In the genomic region with DNA sequence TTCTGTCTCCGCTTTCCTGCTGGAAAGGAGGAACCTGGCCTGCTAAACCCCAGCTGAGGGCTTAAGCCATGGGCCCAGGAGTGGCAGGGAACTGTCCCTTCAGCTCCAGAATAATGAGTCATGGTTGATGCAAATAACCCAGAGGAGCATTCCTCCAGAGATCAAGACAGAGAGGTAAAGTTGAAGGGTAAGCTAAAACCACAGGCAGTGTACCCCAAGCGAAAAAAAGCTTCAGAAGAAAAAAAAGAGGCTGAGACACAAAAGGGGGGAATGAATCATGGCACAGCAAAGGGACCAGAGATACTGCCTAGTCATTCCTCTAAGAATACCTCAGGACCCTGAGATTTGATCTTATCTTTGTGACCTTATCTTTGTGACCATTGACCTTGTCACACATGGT, we compare ENCODE assay signal across 17 cellular contexts.
DNase-seq lines count a peak whose midpoint lies in the region; ATAC-seq and TF ChIP-seq lines count a peak whose summit lies in the region.
"Had no signal": no experiment of that assay in that cellular context is flagged by ENCODE, and none has a peak within 500 bp of the region (broad histone marks: within the 10 kb centered on the region; RNA-seq: fewer than 3 reads in every experiment).

No MANE protein-coding gene starts in this region.

- TF ChIP-seq CTCF in Caco-2 (IDR thresholded peaks at IDR 0.05; ENCODE audit: insufficient read depth in 1 of 2, low read depth in 1 of 2, low read length in 1 of 2, severe bottlenecking in 1 of 2, unreplicated experiment in 1 of 2), result no peak

- H3K27ac Mint-ChIP-seq in Caco-2 (ENCODE audit: unreplicated experiment), result peak overlapping the region; percentile 14
- H3K27ac Mint-ChIP-seq: CD4-positive, alpha-beta T cell had no signal

- H3K4me3 Mint-ChIP-seq in Caco-2 (ENCODE audit: unreplicated experiment), result peak overlapping the region; percentile 1
- H3K4me3 Mint-ChIP-seq: CD4-positive, alpha-beta T cell had no signal

- H3K36me3 Mint-ChIP-seq in Caco-2 (ENCODE audit: insufficient read depth, unreplicated experiment), result peaks cover 11% of the 10 kb centered on the region

- H3K4me1 Mint-ChIP-seq in Caco-2 (ENCODE audit: low read depth, unreplicated experiment), result peaks cover 40% of the 10 kb centered on the region

- CTCF ChIA-PET in Caco-2 (lab: Charles Lee), result no interaction called here

- H3K27me3 ChIP-seq in Caco-2 (replicated peaks; ENCODE audit: control insufficient read depth, insufficient read depth, low read length), result no peaks in the 10 kb centered on the region
- H3K27me3 ChIP-seq: BE2C, Peyer's patch had no signal

- intact Hi-C loops in Caco-2 (cut with micrococcal nuclease; ENCODE audit: unreplicated experiment), result loop anchor here (2.0 to 5.0 kb wide), 2 partner anchors 47 to 318 kb away; no protein-coding TSS in a partner anchor

- peaks cover 13% of the 10 kb centered on the region for H3K9me3 Mint-ChIP-seq in Caco-2 (ENCODE audit: unreplicated experiment)
- H3K9me3 Mint-ChIP-seq: CD4-positive, alpha-beta T cell had no signal

- no peak for ATAC-seq in HG03457 (IDR thresholded peaks at IDR 0.05; ENCODE audit: unreplicated experiment)
- no peak for ATAC-seq in HG03520 (IDR thresholded peaks at IDR 0.05; ENCODE audit: unreplicated experiment)

- H3K27me3 Mint-ChIP-seq in Caco-2 (ENCODE audit: insufficient read depth, unreplicated experiment), result no peaks in the 10 kb centered on the region
- H3K27me3 Mint-ChIP-seq: CD4-positive, alpha-beta T cell had no signal

- DNase-seq in Caco-2 (peak in 1 of 2 experiments; percentile 30), HT1080 (ENCODE audit: low read depth) (peak; percentile 42), RPMI7951 (ENCODE audit: low read depth) (peak; percentile 7), iPS-NIHi11 (ENCODE audit: low spot score) (peak; percentile 21), superior temporal gyrus (ENCODE audit: extremely low spot score) (no peak), SIG-M5 treated with dmso at 0.1 percent for 504 hours (lab: John Stamatoyannopoulos, UW; ENCODE audit: unreplicated experiment) (no peak)
- DNase-seq: BE2C; CD4-positive, alpha-beta T cell; IMR-90; NCI-H1417 treated with DMSO at 0.1 percent for 48 hours; NCI-H187 treated with DMSO at 0.1 percent for 48 hours; NCI-H526; Peyer's patch; Right ventricle myocardium superior had no signal

- no peak overlapping the region for H3K4me3 ChIP-seq in Caco-2 (ENCODE audit: low read depth, low read length)
- H3K4me3 ChIP-seq: Peyer's patch, SK-N-MC had no signal

- no peaks in the 10 kb centered on the region for H3K36me3 ChIP-seq in Caco-2 (ENCODE audit: control insufficient read depth, insufficient read depth, low read length)
- H3K36me3 ChIP-seq: BE2C, Peyer's patch had no signal

- POLR2A ChIA-PET in Caco-2 (lab: Charles Lee), result no interaction called here

- H3K9me3 ChIP-seq in Caco-2, result no peaks in the 10 kb centered on the region
- H3K9me3 ChIP-seq: BE2C, Peyer's patch had no signal

- peaks cover 53% of the 10 kb centered on the region for H3K4me1 ChIP-seq in Caco-2
- H3K4me1 ChIP-seq: BE2C, Peyer's patch had no signal

- BruUV-seq in Caco-2 (replicated peaks; lab: Mats Ljungman, UMichigan), result no TSS peak

Comparison
In these comparisons a context has a peak if more than half of its experiments do, and no peak if none do; other contexts are left out.
1. DNase-seq: peak in HT1080 (single experiment), RPMI7951 (single experiment) and iPS-NIHi11 (single experiment); none in superior temporal gyrus (single experiment) and SIG-M5 treated with dmso at 0.1 percent for 504 hours (single experiment).